8 cellular contexts compared by ENCODE assay signal in the genomic region with DNA sequence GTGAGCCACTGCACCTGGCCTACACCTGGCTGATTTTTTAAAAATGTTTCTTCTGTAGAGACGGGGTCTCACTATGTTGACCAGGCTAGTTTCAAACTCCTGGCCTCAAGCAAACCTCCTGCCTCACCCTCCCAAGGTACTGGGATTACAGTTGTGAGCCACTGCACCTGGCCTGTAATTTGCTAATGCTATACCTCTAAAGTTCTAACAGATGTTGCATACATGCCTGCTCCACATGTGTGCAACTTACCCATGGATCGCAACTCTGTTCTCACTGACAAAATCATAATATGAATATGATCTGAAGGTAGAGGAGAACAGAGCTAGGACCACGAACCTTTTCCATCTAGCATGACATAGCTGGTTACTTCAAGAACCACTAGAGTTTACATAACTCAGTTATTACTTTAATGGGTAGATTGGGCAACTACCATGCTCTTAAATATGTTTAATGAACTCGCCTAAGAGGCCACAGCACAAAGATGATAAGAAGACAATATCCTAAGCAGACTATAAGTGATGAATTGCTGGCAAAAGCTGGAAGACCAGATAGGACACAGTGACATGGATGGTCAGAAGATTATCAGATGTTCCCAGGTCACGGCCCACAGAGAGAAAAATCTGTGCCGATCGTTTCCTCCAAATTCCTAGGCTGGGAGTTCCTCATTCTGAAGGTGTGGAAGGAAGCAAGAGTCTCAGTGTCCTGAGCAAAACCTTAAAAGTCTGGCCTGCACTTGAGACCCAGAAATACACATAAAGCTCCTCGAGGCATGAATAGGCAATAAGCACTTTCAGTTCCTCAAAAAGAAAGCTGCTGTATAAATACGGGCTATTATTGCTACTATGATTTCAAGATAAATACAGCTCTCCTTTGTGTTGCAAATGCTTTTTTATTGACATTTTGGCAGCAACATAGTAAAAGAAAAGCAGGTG. TPM values are rescaled to one million over a fixed set of nuclear protein-coding genes. Genes with fewer than 3 reads are reported as not detected.
DNase-seq lines count a peak whose midpoint lies in the region; ATAC-seq and TF ChIP-seq lines count a peak whose summit lies in the region.

No MANE protein-coding gene starts in this region.

- H3K9me3 Mint-ChIP-seq in dendritic cell treated with granulocyte-macrophage colony-stimulating factor and Interleukin-4, amounts not matched to agents 40 ng/mL and 50 ng/mL, for 4 days: peaks cover 16% of the 10 kb centered on the region
- H3K9me3 Mint-ChIP-seq in mesothelial cell of epicardium: peaks cover 21% of the 10 kb centered on the region

- H3K27ac Mint-ChIP-seq in dendritic cell treated with granulocyte-macrophage colony-stimulating factor and Interleukin-4, amounts not matched to agents 40 ng/mL and 50 ng/mL, for 4 days: peak overlapping the region; percentile 70
- no peak overlapping the region for H3K27ac Mint-ChIP-seq in mesothelial cell of epicardium

- no peak for TF ChIP-seq POLR2A in NB4 (IDR thresholded peaks at IDR 0.05; ENCODE audit: extremely low read depth, insufficient read length)
- TF ChIP-seq POLR2A in vagina (IDR thresholded peaks at IDR 0.05): no peak

- H3K9me3 ChIP-seq in vagina: peaks cover 5% of the 10 kb centered on the region

- no peaks in the 10 kb centered on the region for H3K27me3 ChIP-seq in vagina

- peaks cover 36% of the 10 kb centered on the region for H3K4me1 ChIP-seq in vagina

- H3K4me3 ChIP-seq in NB4 (ENCODE audit: low read depth, low read length) (no peak overlapping the region), vagina (no peak overlapping the region)

- ATAC-seq in GM18498 (IDR thresholded peaks at IDR 0.05; ENCODE audit: unreplicated experiment): peak; percentile 80
- ATAC-seq in GM21825 (IDR thresholded peaks at IDR 0.05; ENCODE audit: unreplicated experiment): peak; percentile 71

- peaks cover 42% of the 10 kb centered on the region for H3K4me1 Mint-ChIP-seq in dendritic cell treated with granulocyte-macrophage colony-stimulating factor and Interleukin-4, amounts not matched to agents 40 ng/mL and 50 ng/mL, for 4 days (ENCODE audit: low read depth)
- peaks cover 8% of the 10 kb centered on the region for H3K4me1 Mint-ChIP-seq in mesothelial cell of epicardium

- no peaks in the 10 kb centered on the region for H3K27me3 Mint-ChIP-seq in dendritic cell treated with granulocyte-macrophage colony-stimulating factor and Interleukin-4, amounts not matched to agents 40 ng/mL and 50 ng/mL, for 4 days
- H3K27me3 Mint-ChIP-seq in mesothelial cell of epicardium (ENCODE audit: low read depth): no peaks in the 10 kb centered on the region

- DNase-seq in NB4 (ENCODE audit: low read depth) (peak; percentile 75), vagina (ENCODE audit: extremely low spot score in 2 of 2) (no peak), mesothelial cell of epicardium (ENCODE audit: low spot score in 2 of 2, unreplicated experiment in 2 of 2) (no peak), HuH-7 (ENCODE audit: low spot score) (no peak)
- no peak for DNase-seq in stimulated activated CD4-positive, alpha-beta T cell treated with anti-CD3 and anti-CD28 coated beads, Interleukin-2, amount 100 ng/mL, for 24 hours

- peaks cover 0 to 38% of the 10 kb centered on the region in 2 donors for H3K36me3 ChIP-seq in vagina

- TF ChIP-seq CTCF in NB4 (IDR thresholded peaks at IDR 0.05; ENCODE audit: low read depth, low read length) (no peak), vagina (IDR thresholded peaks at IDR 0.05) (no peak), mesothelial cell of epicardium (IDR thresholded peaks at IDR 0.05; ENCODE audit: unreplicated experiment) (no peak)

- peaks cover 55% of the 10 kb centered on the region for H3K36me3 Mint-ChIP-seq in dendritic cell treated with granulocyte-macrophage colony-stimulating factor and Interleukin-4, amounts not matched to agents 40 ng/mL and 50 ng/mL, for 4 days (ENCODE audit: low read depth)
- H3K36me3 Mint-ChIP-seq in mesothelial cell of epicardium: peaks cover 45% of the 10 kb centered on the region

- intact Hi-C loops in dendritic cell treated with granulocyte-macrophage colony-stimulating factor and Interleukin-4, amounts not matched to agents 40 ng/mL and 50 ng/mL, for 4 days (cut with micrococcal nuclease): loop anchor here (2.0 kb wide), 1 partner anchor 55 kb away; no protein-coding TSS in a partner anchor
- intact Hi-C loops in vagina (cut with DNase I): no loop called here

- H3K27ac ChIP-seq in vagina: peak overlapping the region; percentile 74

- H3K4me3 Mint-ChIP-seq in dendritic cell treated with granulocyte-macrophage colony-stimulating factor and Interleukin-4, amounts not matched to agents 40 ng/mL and 50 ng/mL, for 4 days: no peak overlapping the region
- H3K4me3 Mint-ChIP-seq in mesothelial cell of epicardium: no peak overlapping the region

RNA-seq across cellular contexts. Expression of gene ICAM2, which starts 53.6 kb away (rescaled TPM):
- 55.7 TPM for total RNA-seq in vagina
- 0.22 TPM in 1 of 3 replicates, not detected in the others for total RNA-seq in mesothelial cell of epicardium

RNA-seq across cellular contexts. Expression of gene ERN1, which starts 55.9 kb away (rescaled TPM):
- total RNA-seq in vagina (31.4 TPM), mesothelial cell of epicardium (16.4 to 20.6 TPM (median 17.9 TPM) in 3 replicates)

Comparison
In these comparisons a context has a peak if more than half of its experiments do, and no peak if none do; other contexts are left out.
1. RNA of gene ICAM2, which starts 53.6 kb away (total RNA-seq): 55.7 TPM in vagina (single experiment); 0.22 TPM in mesothelial cell of epicardium; every median in the first group is over 10 times any median in the second.